ENCODE assay signal across 8 cellular contexts in the genomic region with DNA sequence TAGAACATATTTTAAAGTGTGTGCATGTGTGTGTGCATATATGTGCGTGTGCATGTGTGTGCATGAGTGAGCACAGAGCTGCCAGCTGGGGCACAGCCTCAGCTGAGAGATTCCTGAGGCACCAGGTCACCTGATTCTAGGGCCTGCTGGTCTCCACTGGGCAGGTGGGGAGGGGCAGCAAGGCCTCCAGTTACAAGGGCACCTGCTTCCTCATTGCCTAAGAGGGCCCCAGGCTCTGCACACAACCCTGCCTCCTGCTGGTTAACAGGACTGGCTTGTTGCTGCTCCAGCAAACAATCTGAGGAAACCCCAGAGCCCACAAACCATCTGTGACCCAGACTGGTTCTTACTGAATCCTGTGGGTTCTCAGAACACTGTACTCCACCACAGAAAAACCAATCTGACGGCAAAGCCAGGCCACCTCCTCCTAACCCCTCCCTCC. TPM values are rescaled to one million over a fixed set of nuclear protein-coding genes. Genes with fewer than 3 reads are reported as not detected.
DNase-seq lines count a peak whose midpoint lies in the region; ATAC-seq and TF ChIP-seq lines count a peak whose summit lies in the region.

No MANE protein-coding gene starts in this region.

- no peaks in the 10 kb centered on the region for H3K79me2 ChIP-seq in parathyroid adenoma

- peak overlapping the region; percentile 20 for H2AFZ ChIP-seq in parathyroid adenoma

- ATAC-seq in GM19452 (IDR thresholded peaks at IDR 0.05; ENCODE audit: unreplicated experiment), result peak; percentile 76
- ATAC-seq in HG03432 (IDR thresholded peaks at IDR 0.05; ENCODE audit: unreplicated experiment), result peak; percentile 67

- 74 to 79% methylated on average over 2 of the region's 2 CpGs for WGBS in endodermal cell (ENCODE audit: insufficient coverage in 1 of 2, insufficient read length in 1 of 2), 2 experiments

- H3K4me3 ChIP-seq in endodermal cell (ENCODE audit: low read length), result no peak overlapping the region
- H3K4me3 ChIP-seq in parathyroid adenoma (ENCODE audit: low read depth, low read length), result no peak overlapping the region

- peak; percentile 75 for TF ChIP-seq CTCF in endodermal cell (conservative IDR thresholded peaks at IDR 0.05)
- no peak for TF ChIP-seq CTCF in parathyroid adenoma (IDR thresholded peaks at IDR 0.05)

- H3K4me3 Mint-ChIP-seq in endodermal cell, result no peak overlapping the region

- H3K36me3 ChIP-seq in endodermal cell (ENCODE audit: control insufficient read depth, insufficient read depth, low read length) (no peaks in the 10 kb centered on the region), parathyroid adenoma (ENCODE audit: control insufficient read depth, insufficient read depth, low read length) (no peaks in the 10 kb centered on the region)

- peak overlapping the region; percentile 83 for H3K27ac Mint-ChIP-seq in endodermal cell

- peaks cover 20% of the 10 kb centered on the region for H3K4me1 Mint-ChIP-seq in endodermal cell

- H3K9me3 ChIP-seq in endodermal cell (ENCODE audit: control insufficient read depth, low read length) (no peaks in the 10 kb centered on the region), parathyroid adenoma (ENCODE audit: control insufficient read depth, low read length) (no peaks in the 10 kb centered on the region)

- H3K36me3 Mint-ChIP-seq in endodermal cell (ENCODE audit: low read depth), result no peaks in the 10 kb centered on the region

- H3K9ac ChIP-seq in endodermal cell (ENCODE audit: extremely low read depth, low read length, poor library complexity, severe bottlenecking), result no peak overlapping the region
- H3K9ac ChIP-seq in parathyroid adenoma, result no peak overlapping the region

- H3K9me3 Mint-ChIP-seq in endodermal cell, result no peaks in the 10 kb centered on the region

- no peak overlapping the region for H3K4me2 ChIP-seq in parathyroid adenoma (ENCODE audit: low read length)

- DNase-seq in CMK (ENCODE audit: low read depth) (peak; percentile 12), NCI-H446 treated with DMSO at 0.1 percent for 48 hours (lab: John Stamatoyannopoulos, UW) (peak; percentile 34), endodermal cell (peak; percentile 94), AG08396 (ENCODE audit: low spot score) (no peak)
- DNase-seq in activated CD4-positive, alpha-beta T cell treated with anti-CD3 and anti-CD28 coated beads, Interleukin-2, amount 50 U/mL, for 1 hour, result peak; percentile 56

- peaks cover 12% of the 10 kb centered on the region for H3K27me3 Mint-ChIP-seq in endodermal cell (ENCODE audit: insufficient read depth)

- H3K27me3 ChIP-seq in endodermal cell (ENCODE audit: control insufficient read depth, insufficient read depth, low read length, poor library complexity, severe bottlenecking), result peaks cover 12% of the 10 kb centered on the region
- no peaks in the 10 kb centered on the region for H3K27me3 ChIP-seq in parathyroid adenoma (ENCODE audit: control insufficient read depth, insufficient read depth, low read length)

- H3K4me1 ChIP-seq in endodermal cell (ENCODE audit: control insufficient read depth, insufficient read depth, low read length) (no peaks in the 10 kb centered on the region), parathyroid adenoma (peaks cover 6% of the 10 kb centered on the region)

- H3K27ac ChIP-seq in endodermal cell (ENCODE audit: low read depth, low read length), result no peak overlapping the region
- H3K27ac ChIP-seq in parathyroid adenoma, result peak overlapping the region; percentile 30

RNA-seq across cellular contexts. Expression of a gene that starts 22.9 kb away (rescaled TPM):
- 10 to 100 TPM; 20.1 to 21.9 TPM for total RNA-seq in endodermal cell
- polyA plus RNA-seq in endodermal cell (2013, experiment 1 of 2), result 34.6 TPM
- polyA plus RNA-seq in endodermal cell (2013, experiment 2 of 2), result 35.2 TPM

RNA-seq across cellular contexts. Expression of a gene that starts 36.6 kb away (rescaled TPM):
- 1 to 10 TPM in 1 of 2 donors, under 1 TPM in 1; 0.95 to 2.0 TPM for total RNA-seq in endodermal cell
- polyA plus RNA-seq in endodermal cell (2013, experiment 1 of 2), result 20.5 TPM
- polyA plus RNA-seq in endodermal cell (2013, experiment 2 of 2), result 18.0 TPM

RNA-seq across cellular contexts. Expression of a gene that starts 57.5 kb away (rescaled TPM):
- 100 to 1,000 TPM in 1 of 2 donors, 10 to 100 TPM in 1; 88.7 to 110 TPM for total RNA-seq in endodermal cell
- polyA plus RNA-seq in endodermal cell (2013, experiment 1 of 2), result 31.9 TPM
- 33.9 TPM for polyA plus RNA-seq in endodermal cell (2013, experiment 2 of 2)
